Comparison of ENCODE assay signal across 1 cellular context in the genomic region with DNA sequence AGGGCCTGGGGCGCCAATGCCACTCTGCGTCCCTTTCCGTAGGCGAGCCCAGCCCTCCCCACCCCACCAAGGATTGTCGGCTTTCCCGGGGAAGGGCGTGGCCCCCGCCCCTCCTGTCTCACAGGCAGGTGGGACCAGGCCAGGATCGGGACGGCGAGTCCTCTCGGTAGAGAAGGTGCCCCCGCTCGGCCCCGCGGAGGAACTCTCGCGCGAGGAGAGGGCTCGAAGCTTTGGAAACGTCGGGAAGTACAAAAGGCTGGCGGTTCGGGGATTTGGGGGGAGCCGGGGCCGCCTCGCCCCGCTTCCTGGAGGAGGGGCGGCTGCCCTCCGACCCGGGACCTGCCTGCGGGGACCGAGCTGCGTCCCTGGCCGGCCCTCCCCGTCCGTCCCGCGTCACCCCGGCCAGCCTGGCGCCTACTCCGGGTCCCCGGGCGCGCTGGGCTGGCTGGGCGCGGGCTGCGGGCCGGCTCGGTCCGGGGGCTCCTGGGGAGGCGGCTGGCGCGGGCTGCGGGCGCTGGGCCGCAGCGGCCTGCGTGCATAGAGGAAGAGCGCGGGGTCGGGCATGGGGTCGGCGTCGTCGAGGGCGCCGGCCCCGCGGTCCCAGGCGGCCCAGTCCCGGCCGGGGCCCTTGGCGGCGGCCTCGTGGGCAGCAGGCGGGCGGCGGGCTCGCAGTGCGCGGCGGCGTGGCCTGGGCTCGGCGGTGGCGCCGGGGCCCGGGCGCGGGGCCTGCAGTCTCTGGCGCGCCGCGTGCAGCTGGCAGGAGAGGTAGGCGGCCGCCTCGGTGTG.
TF ChIP-seq lines count a peak whose summit lies in the region.

No MANE protein-coding gene starts in this region.

TF ChIP-seq in HCT116, 20 proteins besides CTCF, POLR2A, EP300 and RAD21 (continued from another document):
- TF ChIP-seq CBX3 (IDR thresholded peaks at IDR 0.05; ENCODE audit: low read depth): no peak
- TF ChIP-seq, protein P1, sequence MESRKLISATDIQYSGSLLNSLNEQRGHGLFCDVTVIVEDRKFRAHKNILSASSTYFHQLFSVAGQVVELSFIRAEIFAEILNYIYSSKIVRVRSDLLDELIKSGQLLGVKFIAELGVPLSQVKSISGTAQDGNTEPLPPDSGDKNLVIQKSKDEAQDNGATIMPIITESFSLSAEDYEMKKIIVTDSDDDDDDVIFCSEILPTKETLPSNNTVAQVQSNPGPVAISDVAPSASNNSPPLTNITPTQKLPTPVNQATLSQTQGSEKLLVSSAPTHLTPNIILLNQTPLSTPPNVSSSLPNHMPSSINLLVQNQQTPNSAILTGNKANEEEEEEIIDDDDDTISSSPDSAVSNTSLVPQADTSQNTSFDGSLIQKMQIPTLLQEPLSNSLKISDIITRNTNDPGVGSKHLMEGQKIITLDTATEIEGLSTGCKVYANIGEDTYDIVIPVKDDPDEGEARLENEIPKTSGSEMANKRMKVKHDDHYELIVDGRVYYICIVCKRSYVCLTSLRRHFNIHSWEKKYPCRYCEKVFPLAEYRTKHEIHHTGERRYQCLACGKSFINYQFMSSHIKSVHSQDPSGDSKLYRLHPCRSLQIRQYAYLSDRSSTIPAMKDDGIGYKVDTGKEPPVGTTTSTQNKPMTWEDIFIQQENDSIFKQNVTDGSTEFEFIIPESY (IDR thresholded peaks at IDR 0.05; ENCODE audit: extremely low read depth, insufficient replicate concordance, low read length): peak; percentile 58
- TF ChIP-seq EZH2 (IDR thresholded peaks at IDR 0.05): no peak
- TF ChIP-seq ZFX (IDR thresholded peaks at IDR 0.05): peak; percentile 92; the same call in 1 of the 2 replicates
- TF ChIP-seq, protein P2, sequence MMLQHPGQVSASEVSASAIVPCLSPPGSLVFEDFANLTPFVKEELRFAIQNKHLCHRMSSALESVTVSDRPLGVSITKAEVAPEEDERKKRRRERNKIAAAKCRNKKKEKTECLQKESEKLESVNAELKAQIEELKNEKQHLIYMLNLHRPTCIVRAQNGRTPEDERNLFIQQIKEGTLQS (IDR thresholded peaks at IDR 0.05): no peak
- TF ChIP-seq JUND (IDR thresholded peaks at IDR 0.05): no peak
- no peak for TF ChIP-seq ELF1 (IDR thresholded peaks at IDR 0.05; ENCODE audit: borderline replicate concordance, low read depth)
- TF ChIP-seq EGR1 (IDR thresholded peaks at IDR 0.05; ENCODE audit: low read depth): no peak
- no peak for TF ChIP-seq YY1 (IDR thresholded peaks at IDR 0.05; ENCODE audit: extremely low read depth, insufficient replicate concordance, low read depth, low read length)
- no peak for TF ChIP-seq CEBPB (IDR thresholded peaks at IDR 0.05; ENCODE audit: low read depth)
- TF ChIP-seq FOSL1 (IDR thresholded peaks at IDR 0.05; ENCODE audit: low read depth): no peak
- no peak for TF ChIP-seq SRF (IDR thresholded peaks at IDR 0.05; ENCODE audit: low read depth)
- peak; percentile 10; the same call in 1 of the 2 replicates for TF ChIP-seq MAX (IDR thresholded peaks at IDR 0.05)
- no peak for TF ChIP-seq REST (IDR thresholded peaks at IDR 0.05; ENCODE audit: low read depth)
- TF ChIP-seq SP1 (IDR thresholded peaks at IDR 0.05; ENCODE audit: low read depth): no peak
